ENCODE assay signal across 13 cellular contexts in genomic region chr6:11497881-11498280, GRCh38. TPM values are rescaled to one million over a fixed set of nuclear protein-coding genes. Genes with fewer than 3 reads are reported as not detected.
DNase-seq lines count a peak whose midpoint lies in the region; ATAC-seq and TF ChIP-seq lines count a peak whose summit lies in the region.
"Had no signal": no experiment of that assay in that cellular context is flagged by ENCODE, and none has a peak within 500 bp of the region (broad histone marks: within the 10 kb centered on the region; RNA-seq: fewer than 3 reads in every experiment).

No MANE protein-coding gene starts in this region.

- CTCF ChIA-PET in Caco-2 (lab: Charles Lee): interaction anchor here (0.9 kb wide), 1 partner anchor 543 kb away, joined by 3 read pairs; no protein-coding TSS in a partner anchor

- H3K27ac ChIP-seq in neutrophil: peak overlapping the region; percentile 84
- H3K27ac ChIP-seq: adrenal gland, esophagus squamous epithelium had no signal

- no peaks in the 10 kb centered on the region for H3K27me3 Mint-ChIP-seq in dendritic cell treated with granulocyte-macrophage colony-stimulating factor and Interleukin-4, amounts not matched to agents 40 ng/mL and 50 ng/mL, for 4 days
- H3K27me3 Mint-ChIP-seq in Caco-2 (ENCODE audit: insufficient read depth, unreplicated experiment): no peaks in the 10 kb centered on the region

- no peaks in the 10 kb centered on the region for H3K27me3 ChIP-seq in neutrophil
- H3K27me3 ChIP-seq in Caco-2 (replicated peaks; ENCODE audit: control insufficient read depth, insufficient read depth, low read length): no peaks in the 10 kb centered on the region
- H3K27me3 ChIP-seq: adrenal gland, esophagus squamous epithelium had no signal

- no peaks in the 10 kb centered on the region for H3K9me3 ChIP-seq in neutrophil
- H3K9me3 ChIP-seq in Caco-2: no peaks in the 10 kb centered on the region
- H3K9me3 ChIP-seq: esophagus squamous epithelium had no signal

- intact Hi-C loops in dendritic cell treated with granulocyte-macrophage colony-stimulating factor and Interleukin-4, amounts not matched to agents 40 ng/mL and 50 ng/mL, for 4 days (cut with micrococcal nuclease): loop anchor here (10.0 kb wide), 1 partner anchor 1023 kb away; no protein-coding TSS in a partner anchor
- intact Hi-C loops in Caco-2 (cut with micrococcal nuclease; ENCODE audit: unreplicated experiment): loop anchor here (2.0 to 5.0 kb wide), 3 partner anchors 63 to 221 kb away; no protein-coding TSS in a partner anchor

- POLR2A ChIA-PET in Caco-2 (lab: Charles Lee): no interaction called here

- H3K4me3 Mint-ChIP-seq in dendritic cell treated with granulocyte-macrophage colony-stimulating factor and Interleukin-4, amounts not matched to agents 40 ng/mL and 50 ng/mL, for 4 days: no peak overlapping the region
- no peak overlapping the region for H3K4me3 Mint-ChIP-seq in Caco-2 (ENCODE audit: unreplicated experiment)

- BruUV-seq in Caco-2 (replicated peaks; lab: Mats Ljungman, UMichigan): no TSS peak

- no peaks in the 10 kb centered on the region for H3K36me3 Mint-ChIP-seq in dendritic cell treated with granulocyte-macrophage colony-stimulating factor and Interleukin-4, amounts not matched to agents 40 ng/mL and 50 ng/mL, for 4 days (ENCODE audit: low read depth)
- no peaks in the 10 kb centered on the region for H3K36me3 Mint-ChIP-seq in Caco-2 (ENCODE audit: insufficient read depth, unreplicated experiment)

- peaks cover 19 to 20% of the 10 kb centered on the region in 2 experiments for H3K4me1 ChIP-seq in neutrophil (ENCODE audit: control insufficient read depth in 1 of 2, insufficient read depth in 1 of 2, low read depth in 1 of 2, low read length in 1 of 2)
- H3K4me1 ChIP-seq in Caco-2: peaks cover 12% of the 10 kb centered on the region; the same call in 1 of the 2 replicates

- peaks cover 19% of the 10 kb centered on the region for H3K4me1 Mint-ChIP-seq in dendritic cell treated with granulocyte-macrophage colony-stimulating factor and Interleukin-4, amounts not matched to agents 40 ng/mL and 50 ng/mL, for 4 days (ENCODE audit: low read depth)
- H3K4me1 Mint-ChIP-seq in Caco-2 (ENCODE audit: low read depth, unreplicated experiment): peaks cover 7% of the 10 kb centered on the region

- DNase-seq in DMS 273 (lab: John Stamatoyannopoulos, UW; ENCODE audit: unreplicated experiment) (peak; percentile 75), M059J (ENCODE audit: low read depth) (peak; percentile 20), Caco-2 (no peak)
- DNase-seq in activated CD4-positive, alpha-beta T cell treated with anti-CD3 and anti-CD28 coated beads for 48 hours: no peak
- DNase-seq: activated CD8-positive, alpha-beta memory T cell treated with anti-CD3 and anti-CD28 coated beads, Interleukin-2, amount 50 U/mL, for 48 hours; activated gamma-delta T cell; adrenal gland; esophagus squamous epithelium; Kasumi-1; NCI-H226 had no signal

- H3K27ac Mint-ChIP-seq in dendritic cell treated with granulocyte-macrophage colony-stimulating factor and Interleukin-4, amounts not matched to agents 40 ng/mL and 50 ng/mL, for 4 days: peak overlapping the region; percentile 36
- H3K27ac Mint-ChIP-seq in Caco-2 (ENCODE audit: unreplicated experiment): no peak overlapping the region

- H3K4me3 ChIP-seq in neutrophil (ENCODE audit: low read depth in 1 of 2, low read length in 1 of 2) (no peak overlapping the region), Caco-2 (ENCODE audit: low read depth, low read length) (no peak overlapping the region)
- H3K4me3 ChIP-seq: adrenal gland, esophagus squamous epithelium had no signal

- no peaks in the 10 kb centered on the region for H3K9me3 Mint-ChIP-seq in dendritic cell treated with granulocyte-macrophage colony-stimulating factor and Interleukin-4, amounts not matched to agents 40 ng/mL and 50 ng/mL, for 4 days
- H3K9me3 Mint-ChIP-seq in Caco-2 (ENCODE audit: unreplicated experiment): no peaks in the 10 kb centered on the region

- H3K36me3 ChIP-seq in neutrophil: no peaks in the 10 kb centered on the region
- no peaks in the 10 kb centered on the region for H3K36me3 ChIP-seq in Caco-2 (ENCODE audit: control insufficient read depth, insufficient read depth, low read length)
- H3K36me3 ChIP-seq: adrenal gland, esophagus squamous epithelium had no signal

- TF ChIP-seq CTCF in neutrophil (IDR thresholded peaks at IDR 0.05): no peak
- no peak for TF ChIP-seq CTCF in Caco-2 (IDR thresholded peaks at IDR 0.05; ENCODE audit: insufficient read depth in 1 of 2, low read depth in 1 of 2, low read length in 1 of 2, severe bottlenecking in 1 of 2, unreplicated experiment in 1 of 2)

- no peak for ATAC-seq in SK-N-SH treated with all-trans-retinoic acid at 6 μM for 48 hours

TF ChIP-seq in SK-N-SH treated with all-trans-retinoic acid at 6 μM for 48 hours, 23 proteins besides CTCF, POLR2A, EP300 and RAD21:
- TF ChIP-seq OSR1 (CRISPR knock-in tag; IDR thresholded peaks at IDR 0.05): no peak
- TF ChIP-seq ARNTL (CRISPR knock-in tag; IDR thresholded peaks at IDR 0.05; ENCODE audit: borderline replicate concordance, low read depth): no peak
- TF ChIP-seq TCF4 (CRISPR knock-in tag; IDR thresholded peaks at IDR 0.05; ENCODE audit: borderline replicate concordance): no peak
- TF ChIP-seq, protein P1, sequence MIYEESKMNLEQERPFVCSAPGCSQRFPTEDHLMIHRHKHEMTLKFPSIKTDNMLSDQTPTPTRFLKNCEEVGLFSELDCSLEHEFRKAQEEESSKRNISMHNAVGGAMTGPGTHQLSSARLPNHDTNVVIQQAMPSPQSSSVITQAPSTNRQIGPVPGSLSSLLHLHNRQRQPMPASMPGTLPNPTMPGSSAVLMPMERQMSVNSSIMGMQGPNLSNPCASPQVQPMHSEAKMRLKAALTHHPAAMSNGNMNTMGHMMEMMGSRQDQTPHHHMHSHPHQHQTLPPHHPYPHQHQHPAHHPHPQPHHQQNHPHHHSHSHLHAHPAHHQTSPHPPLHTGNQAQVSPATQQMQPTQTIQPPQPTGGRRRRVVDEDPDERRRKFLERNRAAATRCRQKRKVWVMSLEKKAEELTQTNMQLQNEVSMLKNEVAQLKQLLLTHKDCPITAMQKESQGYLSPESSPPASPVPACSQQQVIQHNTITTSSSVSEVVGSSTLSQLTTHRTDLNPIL (CRISPR knock-in tag; IDR thresholded peaks at IDR 0.05; ENCODE audit: low read depth): no peak
- no peak for TF ChIP-seq TSHZ2 (CRISPR knock-in tag; IDR thresholded peaks at IDR 0.05)
- TF ChIP-seq CSDC2 (CRISPR knock-in tag; IDR thresholded peaks at IDR 0.05): no peak
- no peak for TF ChIP-seq TOX (CRISPR knock-in tag; IDR thresholded peaks at IDR 0.05; ENCODE audit: borderline replicate concordance)
- TF ChIP-seq POU6F1 (CRISPR knock-in tag; IDR thresholded peaks at IDR 0.05; ENCODE audit: borderline replicate concordance, low read depth): no peak
- no peak for TF ChIP-seq ZNF565 (CRISPR knock-in tag; conservative IDR thresholded peaks at IDR 0.05; ENCODE audit: low read depth)
- TF ChIP-seq ZFP3 (CRISPR knock-in tag; IDR thresholded peaks at IDR 0.05): no peak
- no peak for TF ChIP-seq GLIS3 (CRISPR knock-in tag; IDR thresholded peaks at IDR 0.05)
- TF ChIP-seq ESRRG (CRISPR knock-in tag; IDR thresholded peaks at IDR 0.05): no peak
- TF ChIP-seq ZFP30 (CRISPR knock-in tag; IDR thresholded peaks at IDR 0.05): no peak
TF ChIP-seq in SK-N-SH treated with all-trans-retinoic acid at 6 μM for 48 hours: peak in this region for 0.

RNA-seq across cellular contexts. Expression of gene TMEM170B, which starts 39.7 kb away (rescaled TPM):
- total RNA-seq in M059J (2014; rRNA removed; shearing (Covaris generic)): 1.2 and 4.0 TPM in 2 replicates
- total RNA-seq in Caco-2 (2022): 3.1 and 4.0 TPM in 2 replicates

Comparison
In these comparisons a context has a peak if more than half of its experiments do, and no peak if none do; other contexts are left out.
1. DNase-seq: peak in DMS 273 (single experiment) and M059J (single experiment); none in activated CD4-positive, alpha-beta T cell treated with anti-CD3 and anti-CD28 coated beads for 48 hours (single experiment) and Caco-2 (0 of 2).